In genomic region chr5:179132586-179133355, GRCh38 we compare ENCODE assay signal across 29 cellular contexts.
DNase-seq lines count a peak whose midpoint lies in the region; ATAC-seq and TF ChIP-seq lines count a peak whose summit lies in the region.
"Had no signal": no experiment of that assay in that cellular context is flagged by ENCODE, and none has a peak within 500 bp of the region (broad histone marks: within the 10 kb centered on the region; RNA-seq: fewer than 3 reads in every experiment).

No MANE protein-coding gene starts in this region.

- H2AFZ ChIP-seq in neuronal stem cell (ENCODE audit: low read length): no peak overlapping the region

- H2BK120ac ChIP-seq in neuronal stem cell (ENCODE audit: low read depth, low read length): no peak overlapping the region

- H4K91ac ChIP-seq in neuronal stem cell (ENCODE audit: low read depth, low read length, poor library complexity): no peak overlapping the region

- CTCF ChIA-PET in T-cell (lab: Charles Lee): interaction anchor here in 1 of 2 donors (0.6 kb wide), 1 partner anchor 398 kb away, joined by 7 read pairs; no protein-coding TSS in a partner anchor

- no peak overlapping the region for H2AK5ac ChIP-seq in neuronal stem cell (ENCODE audit: low read depth, low read length)

- no peaks in the 10 kb centered on the region for H3K27me3 ChIP-seq in neuronal stem cell (ENCODE audit: control insufficient read depth in 3 of 3, insufficient read depth in 3 of 3, low read depth in 1 of 3, low read length in 3 of 3)
- H3K27me3 ChIP-seq: brain microvascular endothelial cell, upper lobe of right lung had no signal

- intact Hi-C loops in activated T-helper 2 cell treated with anti-CD3 and anti-CD28 coated beads, Interferon-gamma antibody, Interleukin-2, Interleukin-4, amounts not matched to agents 10 μg/mL and 5 μg/mL and 100 μg/mL, durations not matched to agents 14 hours and 24 hours and 36 hours (cut with micrococcal nuclease): no loop called here

- no peak overlapping the region for H4K8ac ChIP-seq in neuronal stem cell (ENCODE audit: low read depth, low read length)

- peaks cover 9% of the 10 kb centered on the region for H3K9me3 Mint-ChIP-seq in glutamatergic neuron (ENCODE audit: unreplicated experiment)
- no peaks in the 10 kb centered on the region for H3K9me3 Mint-ChIP-seq in T-cell
- H3K9me3 Mint-ChIP-seq in activated T-helper 2 cell treated with anti-CD3 and anti-CD28 coated beads, Interferon-gamma antibody, Interleukin-2, Interleukin-4, amounts not matched to agents 10 μg/mL and 5 μg/mL and 100 μg/mL, durations not matched to agents 14 hours and 24 hours and 36 hours: peaks cover 15% of the 10 kb centered on the region
- H3K9me3 Mint-ChIP-seq: activated CD8-positive, alpha-beta T cell treated with anti-CD3 and anti-CD28 coated beads for 36 hours; activated T-helper 17 cell treated with anti-CD3 and anti-CD28 coated beads, Interleukin-2, amount 50 U/mL, for 72 hours had no signal

- H3K4ac ChIP-seq in neuronal stem cell (ENCODE audit: low read length): no peak overlapping the region

- H3K36me3 Mint-ChIP-seq in glutamatergic neuron (ENCODE audit: unreplicated experiment) (peaks cover 4% of the 10 kb centered on the region), T-cell (no peaks in the 10 kb centered on the region)
- no peaks in the 10 kb centered on the region for H3K36me3 Mint-ChIP-seq in activated T-helper 2 cell treated with anti-CD3 and anti-CD28 coated beads, Interferon-gamma antibody, Interleukin-2, Interleukin-4, amounts not matched to agents 10 μg/mL and 5 μg/mL and 100 μg/mL, durations not matched to agents 14 hours and 24 hours and 36 hours (ENCODE audit: low read depth)
- H3K36me3 Mint-ChIP-seq: immature natural killer cell, memory B cell had no signal

- no peak overlapping the region for H3K27ac Mint-ChIP-seq in glutamatergic neuron (ENCODE audit: unreplicated experiment)
- no peak overlapping the region for H3K27ac Mint-ChIP-seq in T-cell
- H3K27ac Mint-ChIP-seq in activated T-helper 2 cell treated with anti-CD3 and anti-CD28 coated beads, Interferon-gamma antibody, Interleukin-2, Interleukin-4, amounts not matched to agents 10 μg/mL and 5 μg/mL and 100 μg/mL, durations not matched to agents 14 hours and 24 hours and 36 hours: no peak overlapping the region
- H3K27ac Mint-ChIP-seq: activated CD4-positive, alpha-beta T cell treated with anti-CD3 and anti-CD28 coated beads for 36 hours; activated CD8-positive, alpha-beta T cell treated with anti-CD3 and anti-CD28 coated beads for 36 hours; activated T-helper 17 cell treated with anti-CD3 and anti-CD28 coated beads, Interleukin-2, amount 50 U/mL, for 72 hours; memory B cell had no signal

- H2BK5ac ChIP-seq in neuronal stem cell (ENCODE audit: low read length): no peak overlapping the region

- no peak overlapping the region for H3K14ac ChIP-seq in neuronal stem cell (ENCODE audit: low read length)

- peak overlapping the region; percentile 3 for H3K4me2 ChIP-seq in neuronal stem cell (ENCODE audit: insufficient read depth, low read length, poor library complexity, severe bottlenecking)

- POLR2A ChIA-PET in T-cell (lab: Charles Lee): no interaction called here

- no peaks in the 10 kb centered on the region for H3K36me3 ChIP-seq in neuronal stem cell (replicated peaks in 1 of 2; ENCODE audit: control insufficient read depth in 2 of 2, insufficient read depth in 2 of 2, low read length in 2 of 2)
- H3K36me3 ChIP-seq: upper lobe of right lung had no signal

- H3K9ac ChIP-seq in neuronal stem cell (ENCODE audit: low read depth, low read length, poor library complexity): no peak overlapping the region

- no peak overlapping the region for H2BK12ac ChIP-seq in neuronal stem cell (ENCODE audit: low read length)

- H3K23ac ChIP-seq in neuronal stem cell (ENCODE audit: low read depth, low read length, poor library complexity): no peak overlapping the region

- WGBS in neuronal stem cell (ENCODE audit: extremely low coverage in 2 of 2, insufficient read length in 2 of 2, insufficient replicate concordance in 1 of 2), 2 donors: no CpG with 5 or more reads among the region's 23 CpGs

- H2BK15ac ChIP-seq in neuronal stem cell (ENCODE audit: low read length): no peak overlapping the region

- H3K27ac ChIP-seq in neuronal stem cell (replicated peaks; ENCODE audit: low read length): no peak overlapping the region
- H3K27ac ChIP-seq: brain microvascular endothelial cell, psoas muscle, suprapubic skin, upper lobe of right lung had no signal

- H3K4me1 Mint-ChIP-seq in glutamatergic neuron (ENCODE audit: low read depth, unreplicated experiment) (peaks cover 2% of the 10 kb centered on the region), T-cell (no peaks in the 10 kb centered on the region)
- no peaks in the 10 kb centered on the region for H3K4me1 Mint-ChIP-seq in activated T-helper 2 cell treated with anti-CD3 and anti-CD28 coated beads, Interferon-gamma antibody, Interleukin-2, Interleukin-4, amounts not matched to agents 10 μg/mL and 5 μg/mL and 100 μg/mL, durations not matched to agents 14 hours and 24 hours and 36 hours (ENCODE audit: low read depth)
- H3K4me1 Mint-ChIP-seq: activated CD4-positive, alpha-beta T cell treated with anti-CD3 and anti-CD28 coated beads for 36 hours; activated T-helper 17 cell treated with anti-CD3 and anti-CD28 coated beads, Interleukin-2, amount 50 U/mL, for 72 hours; immature natural killer cell; memory B cell had no signal

- H3K4me1 ChIP-seq in neuronal stem cell (ENCODE audit: control insufficient read depth in 2 of 2, insufficient read depth in 1 of 2, low read depth in 1 of 2, low read length in 2 of 2): peaks cover 0 to 3% of the 10 kb centered on the region in 2 donors
- H3K4me1 ChIP-seq: psoas muscle, suprapubic skin, upper lobe of right lung had no signal

- H3K4me3 Mint-ChIP-seq in glutamatergic neuron (ENCODE audit: unreplicated experiment): no peak overlapping the region
- H3K4me3 Mint-ChIP-seq in T-cell: no peak overlapping the region
- no peak overlapping the region for H3K4me3 Mint-ChIP-seq in activated T-helper 2 cell treated with anti-CD3 and anti-CD28 coated beads, Interferon-gamma antibody, Interleukin-2, Interleukin-4, amounts not matched to agents 10 μg/mL and 5 μg/mL and 100 μg/mL, durations not matched to agents 14 hours and 24 hours and 36 hours (ENCODE audit: low read depth)
- H3K4me3 Mint-ChIP-seq: activated CD4-positive, alpha-beta T cell treated with anti-CD3 and anti-CD28 coated beads for 36 hours; activated CD8-positive, alpha-beta T cell treated with anti-CD3 and anti-CD28 coated beads for 36 hours; activated T-helper 17 cell treated with anti-CD3 and anti-CD28 coated beads, Interleukin-2, amount 50 U/mL, for 72 hours; immature natural killer cell; memory B cell had no signal

- DNase-seq in ELR (ENCODE audit: low read depth) (peak; percentile 19), LHCN-M2 (ENCODE audit: low read depth) (peak; percentile 37), glutamatergic neuron (peak; percentile 6), neuronal stem cell (ENCODE audit: low spot score) (no peak), T-cell (no peak)
- no peak for DNase-seq in activated T-helper 2 cell treated with anti-CD3 and anti-CD28 coated beads, Interferon-gamma antibody, Interleukin-2, Interleukin-4, amounts not matched to agents 10 μg/mL and 5 μg/mL and 100 μg/mL, durations not matched to agents 14 hours and 24 hours and 36 hours (ENCODE audit: low spot score)
- DNase-seq: activated CD4-positive, alpha-beta T cell treated with anti-CD3 and anti-CD28 coated beads for 36 hours; activated CD8-positive, alpha-beta T cell treated with anti-CD3 and anti-CD28 coated beads for 36 hours; activated naive CD4-positive, alpha-beta T cell treated with anti-CD3 and anti-CD28 coated beads, Interleukin-2, amount 50 U/mL, for 16 hours; amygdala; brain microvascular endothelial cell; DMS153; effector CD4-positive, alpha-beta T cell; immature natural killer cell; KBM-7; NCI-H1417 treated with DMSO at 0.1 percent for 48 hours; NCI-H2081; NCI-H345; NCI-H748 treated with DMSO at 0.1 percent for 48 hours; nucleus accumbens; psoas muscle; stimulated activated naive CD4-positive, alpha-beta T cell; T-helper 9 cell; upper lobe of right lung had no signal

- H3K79me1 ChIP-seq in neuronal stem cell (ENCODE audit: low read depth, low read length): no peaks in the 10 kb centered on the region

- H3K4me3 ChIP-seq in neuronal stem cell (ENCODE audit: low read length in 2 of 2): no peak overlapping the region
- H3K4me3 ChIP-seq: psoas muscle, suprapubic skin, upper lobe of right lung had no signal

- H3K27me3 Mint-ChIP-seq in glutamatergic neuron (ENCODE audit: unreplicated experiment) (peaks cover 10% of the 10 kb centered on the region), T-cell (peaks cover 0 to 3% of the 10 kb centered on the region in 2 donors)
- no peaks in the 10 kb centered on the region for H3K27me3 Mint-ChIP-seq in activated T-helper 2 cell treated with anti-CD3 and anti-CD28 coated beads, Interferon-gamma antibody, Interleukin-2, Interleukin-4, amounts not matched to agents 10 μg/mL and 5 μg/mL and 100 μg/mL, durations not matched to agents 14 hours and 24 hours and 36 hours (ENCODE audit: low read depth)
- H3K27me3 Mint-ChIP-seq: activated CD4-positive, alpha-beta T cell treated with anti-CD3 and anti-CD28 coated beads for 36 hours; activated CD8-positive, alpha-beta T cell treated with anti-CD3 and anti-CD28 coated beads for 36 hours; activated T-helper 17 cell treated with anti-CD3 and anti-CD28 coated beads, Interleukin-2, amount 50 U/mL, for 72 hours had no signal

- TF ChIP-seq CTCF in glutamatergic neuron (IDR thresholded peaks at IDR 0.05; ENCODE audit: partially characterized antibody, unreplicated experiment): no peak

- ATAC-seq in T-cell (replicated peaks in 1 of 4) (no peak), GM18517 (IDR thresholded peaks at IDR 0.05; ENCODE audit: unreplicated experiment) (no peak), HG02870 (IDR thresholded peaks at IDR 0.05; ENCODE audit: unreplicated experiment) (no peak)
- ATAC-seq: activated CD4-positive, alpha-beta T cell treated with anti-CD3 and anti-CD28 coated beads for 36 hours; activated CD8-positive, alpha-beta T cell treated with anti-CD3 and anti-CD28 coated beads for 36 hours; activated T-helper 17 cell treated with anti-CD3 and anti-CD28 coated beads, Interleukin-2, amount 50 U/mL, for 72 hours; psoas muscle; upper lobe of right lung had no signal

- no peak overlapping the region for H3K18ac ChIP-seq in neuronal stem cell (ENCODE audit: low read length)

- H3K9me3 ChIP-seq in neuronal stem cell (replicated peaks in 1 of 2; ENCODE audit: control insufficient read depth in 2 of 2, insufficient read depth in 1 of 2, low read depth in 1 of 2, low read length in 2 of 2): peaks cover 0 to 7% of the 10 kb centered on the region in 2 donors
- H3K9me3 ChIP-seq: psoas muscle, suprapubic skin, upper lobe of right lung had no signal

Comparison
In these comparisons a context has a peak if more than half of its experiments do, and no peak if none do; other contexts are left out.
1. DNase-seq: peak in ELR (single experiment), LHCN-M2 (single experiment) and glutamatergic neuron (single experiment); none in neuronal stem cell (single experiment), T-cell (0 of 34) and activated T-helper 2 cell treated with anti-CD3 and anti-CD28 coated beads, Interferon-gamma antibody, Interleukin-2, Interleukin-4, amounts not matched to agents 10 μg/mL and 5 μg/mL and 100 μg/mL, durations not matched to agents 14 hours and 24 hours and 36 hours (single experiment).